ENCODE assay signal across 11 cellular contexts in genomic region chr1:12496154-12496961, GRCh38.
DNase-seq lines count a peak whose midpoint lies in the region; TF ChIP-seq lines count a peak whose summit lies in the region.
"Had no signal": no experiment of that assay in that cellular context is flagged by ENCODE, and none has a peak within 500 bp of the region (broad histone marks: within the 10 kb centered on the region; RNA-seq: fewer than 3 reads in every experiment).

No MANE protein-coding gene starts in this region.

- H3K27ac ChIP-seq in SK-N-SH (ENCODE audit: low read depth in 2 of 2, low read length in 1 of 2) (peak overlapping the region in 1 of 2 experiments; percentile 85; a peak in 3 of 4 replicates), esophagus squamous epithelium (peak overlapping the region in 3 of 4 donors; percentile 59 to 61 (median 61)), muscle layer of duodenum (ENCODE audit: low read length) (peak overlapping the region; percentile 74), transverse colon (peak overlapping the region; percentile 5 to 59 (median 31))
- H3K27ac ChIP-seq: KMS-11, SJCRH30 had no signal

- TF ChIP-seq POLR2A in esophagus squamous epithelium (IDR thresholded peaks at IDR 0.05) (no peak), transverse colon (IDR thresholded peaks at IDR 0.05) (no peak)

- no peaks in the 10 kb centered on the region for H3K79me2 ChIP-seq in SK-N-SH (ENCODE audit: insufficient read depth)

- TF ChIP-seq EP300 in SK-N-SH (IDR thresholded peaks at IDR 0.05; ENCODE audit: borderline replicate concordance in 1 of 2, low read depth in 1 of 2, low read length in 1 of 2) (peak in 1 of 2 experiments; percentile 20; a peak in 1 of 4 replicates), transverse colon (IDR thresholded peaks at IDR 0.05; ENCODE audit: low read depth) (no peak)

- DNase-seq in SK-N-SH = peak; percentile 51
- DNase-seq in esophagus squamous epithelium (lab: John Stamatoyannopoulos, UW) = no peak
- no peak for DNase-seq in transverse colon
- no peak for DNase-seq in DMS53 (lab: John Stamatoyannopoulos, UW)
- DNase-seq in COLO829 (ENCODE audit: low spot score) = no peak
- no peak for DNase-seq in NCI-H345 treated with DMSO at 0.1 percent for 48 hours (lab: John Stamatoyannopoulos, UW; ENCODE audit: unreplicated experiment)
- DNase-seq: amygdala, left colon, SJCRH30 had no signal

- 67% methylated on average over 9 of the region's 9 CpGs for WGBS in SK-N-SH (ENCODE audit: low lambda C conversion rate)
- 88 to 95% methylated on average over 4 to 7 of the region's 9 CpGs for WGBS in esophagus squamous epithelium, 2 donors
- 72 to 84% methylated on average over 2 to 9 of the region's 9 CpGs for WGBS in transverse colon (ENCODE audit: low coverage in 1 of 2), 2 donors

- in situ Hi-C loops in transverse colon (cut with MboI; ENCODE audit: low pct_ligation_motif_present in 1 of 4, low pct_unique_long_range_greater_than_20kb in 1 of 4, low sequenced_read_pairs in 3 of 4) = no loop called here

- TF ChIP-seq RAD21 in SK-N-SH (IDR thresholded peaks at IDR 0.05; ENCODE audit: low read length) = no peak

- no peak overlapping the region for H3K4me2 ChIP-seq in SK-N-SH
- H3K4me2 ChIP-seq: KMS-11 had no signal

- intact Hi-C loops in esophagus squamous epithelium (cut with DNase I) = no loop called here
- intact Hi-C loops in transverse colon (cut with DNase I; ENCODE audit: low total_unique reads) = no loop called here

- H3K4me3 ChIP-seq in SK-N-SH (ENCODE audit: low read depth in 2 of 2, low read length in 1 of 2) = no peak overlapping the region
- H3K4me3 ChIP-seq in esophagus squamous epithelium = no peak overlapping the region
- H3K4me3 ChIP-seq in muscle layer of duodenum (ENCODE audit: low read depth in 1 of 2, low read length in 2 of 2) = no peak overlapping the region
- no peak overlapping the region for H3K4me3 ChIP-seq in transverse colon
- H3K4me3 ChIP-seq: SJCRH30 had no signal

- no peak overlapping the region for H2AFZ ChIP-seq in SK-N-SH (ENCODE audit: low read depth)

- CTCF ChIA-PET in SK-N-SH (lab: Yijun Ruan, JAX) = interaction anchor here (0.7 to 1.4 kb wide), 2 partner anchors 42 to 124 kb away, joined by 3 to 4 read pairs; no protein-coding TSS in a partner anchor

- H3K9me3 ChIP-seq in SK-N-SH = no peaks in the 10 kb centered on the region
- H3K9me3 ChIP-seq in esophagus squamous epithelium = no peaks in the 10 kb centered on the region
- no peaks in the 10 kb centered on the region for H3K9me3 ChIP-seq in muscle layer of duodenum (ENCODE audit: control insufficient read depth in 1 of 2, low read length in 2 of 2)
- H3K9me3 ChIP-seq in transverse colon = no peaks in the 10 kb centered on the region
- H3K9me3 ChIP-seq: SJCRH30 had no signal

- H3K36me3 ChIP-seq in SK-N-SH (replicated peaks in 1 of 2; ENCODE audit: control insufficient read depth in 1 of 2, insufficient read depth in 2 of 2, low read length in 1 of 2) = peaks cover 0 to 10% of the 10 kb centered on the region in 2 experiments
- H3K36me3 ChIP-seq in esophagus squamous epithelium = peaks cover 0 to 76% (median 0%) of the 10 kb centered on the region in 3 donors
- H3K36me3 ChIP-seq in muscle layer of duodenum (ENCODE audit: control insufficient read depth in 1 of 2, insufficient read depth in 2 of 2, low read length in 2 of 2) = no peaks in the 10 kb centered on the region
- peaks cover 0 to 4% (median 0%) of the 10 kb centered on the region in 4 donors for H3K36me3 ChIP-seq in transverse colon

- H3K9me2 ChIP-seq in SK-N-SH = no peaks in the 10 kb centered on the region

- H3K27me3 ChIP-seq in SK-N-SH (ENCODE audit: insufficient read depth) (no peaks in the 10 kb centered on the region), esophagus squamous epithelium (no peaks in the 10 kb centered on the region), muscle layer of duodenum (ENCODE audit: low read depth, low read length) (no peaks in the 10 kb centered on the region), transverse colon (no peaks in the 10 kb centered on the region)
- H3K27me3 ChIP-seq: SJCRH30 had no signal

- POLR2A ChIA-PET in SK-N-SH (lab: Yijun Ruan, JAX) = no interaction called here

- no peaks in the 10 kb centered on the region for H4K20me1 ChIP-seq in SK-N-SH (ENCODE audit: insufficient read depth)

- H3K9ac ChIP-seq in SK-N-SH = no peak overlapping the region
- H3K9ac ChIP-seq: KMS-11 had no signal

- TF ChIP-seq CTCF in SK-N-SH (IDR thresholded peaks at IDR 0.05) (no peak), esophagus squamous epithelium (IDR thresholded peaks at IDR 0.05) (no peak), transverse colon (IDR thresholded peaks at IDR 0.05) (no peak)

- peaks cover 2% of the 10 kb centered on the region for H3F3A ChIP-seq in SK-N-SH (replicated peaks; ENCODE audit: insufficient read depth)

- H3K4me1 ChIP-seq in SK-N-SH (ENCODE audit: control insufficient read depth in 1 of 2, insufficient read depth in 2 of 2, low read depth in 1 of 2, low read length in 1 of 2) = peaks cover 4 to 31% of the 10 kb centered on the region in 2 experiments; a peak in 2 of 4 replicates
- H3K4me1 ChIP-seq in esophagus squamous epithelium = peaks cover 0 to 10% (median 0%) of the 10 kb centered on the region in 3 donors
- H3K4me1 ChIP-seq in muscle layer of duodenum (ENCODE audit: control insufficient read depth in 1 of 2, insufficient read depth in 2 of 2, low read length in 2 of 2) = peaks cover 3 to 7% of the 10 kb centered on the region in 2 donors
- peaks cover 0 to 13% (median 0%) of the 10 kb centered on the region in 4 donors for H3K4me1 ChIP-seq in transverse colon

TF ChIP-seq in SK-N-SH, 30 proteins besides CTCF, POLR2A, EP300 and RAD21:
- TF ChIP-seq CHD2 (IDR thresholded peaks at IDR 0.05; ENCODE audit: low read length, partially characterized antibody) (peak; percentile 51), FOXM1 (IDR thresholded peaks at IDR 0.05; ENCODE audit: low read depth) (no peak), GATA2 (CRISPR knock-in tag; IDR thresholded peaks at IDR 0.05) (peak; percentile 49; the same call in 1 of the 2 replicates)
